In the genomic region with DNA sequence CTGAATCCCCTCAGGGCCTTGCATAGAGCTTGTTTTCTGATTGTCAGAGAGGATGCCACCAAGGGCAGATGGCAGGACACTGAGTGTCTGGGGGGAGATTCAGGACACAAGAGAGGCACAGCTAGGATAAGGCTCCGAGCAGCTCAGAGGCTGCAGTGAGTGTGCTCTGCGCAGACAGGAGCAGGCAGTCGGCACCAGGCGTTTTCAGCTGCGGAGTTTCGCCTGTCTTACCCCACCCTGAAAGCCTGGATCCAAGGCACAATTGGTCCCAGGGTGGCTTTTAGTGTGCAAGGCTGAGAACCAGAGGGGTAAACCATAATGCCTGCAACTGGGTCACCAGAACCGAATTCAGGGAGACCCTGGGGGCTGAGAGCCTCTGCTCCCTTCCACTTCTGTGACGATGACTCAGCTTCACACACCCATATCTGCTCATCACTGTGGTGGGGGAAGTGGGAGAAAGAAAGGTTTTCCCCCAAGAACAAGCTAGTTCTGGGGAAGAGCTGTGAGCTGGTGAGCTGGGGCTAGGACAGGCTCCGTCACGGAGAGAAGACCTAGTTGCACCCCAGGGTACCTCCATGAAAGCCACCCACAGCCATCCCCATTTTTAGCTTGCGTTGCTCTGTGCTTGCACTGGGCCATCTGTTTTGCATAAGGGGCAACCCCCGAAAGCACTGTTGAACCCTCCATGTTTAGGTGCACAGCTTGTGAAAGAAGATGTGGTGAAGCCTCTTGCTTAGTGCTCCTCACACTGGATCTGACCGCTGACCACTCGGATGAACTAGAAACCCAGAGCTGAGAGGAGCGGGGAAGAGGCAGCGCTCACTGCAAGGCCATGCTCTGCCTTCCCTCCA, we compare ENCODE assay signal across 16 cellular contexts.
DNase-seq lines count a peak whose midpoint lies in the region; ATAC-seq and TF ChIP-seq lines count a peak whose summit lies in the region.
"Had no signal": no experiment of that assay in that cellular context is flagged by ENCODE, and none has a peak within 500 bp of the region (broad histone marks: within the 10 kb centered on the region; RNA-seq: fewer than 3 reads in every experiment).

No MANE protein-coding gene starts in this region.

- H3F3A ChIP-seq in SK-N-SH (replicated peaks; ENCODE audit: insufficient read depth) = no peaks in the 10 kb centered on the region

- no peak for TF ChIP-seq RAD21 in SK-N-SH (IDR thresholded peaks at IDR 0.05; ENCODE audit: low read length)

- TF ChIP-seq EP300 in SK-N-SH (IDR thresholded peaks at IDR 0.05; ENCODE audit: borderline replicate concordance in 1 of 2, low read depth in 1 of 2, low read length in 1 of 2) = no peak

- peaks cover 10% of the 10 kb centered on the region for H3K4me1 Mint-ChIP-seq in activated T-cell treated with anti-CD3 and anti-CD28 coated beads, Interleukin-2, amount 50 U/mL, for 24 hours (ENCODE audit: low read depth)

- CTCF ChIA-PET in SK-N-SH (lab: Yijun Ruan, JAX) = interaction anchor here (1.0 to 2.3 kb wide), 8 partner anchors 18 to 172 kb away, joined by 3 to 8 read pairs (median 4); no protein-coding TSS in a partner anchor

- 57% methylated on average over 8 of the region's 16 CpGs for WGBS in SK-N-SH (ENCODE audit: low lambda C conversion rate)

- no peaks in the 10 kb centered on the region for H3K36me3 Mint-ChIP-seq in activated T-cell treated with anti-CD3 and anti-CD28 coated beads, Interleukin-2, amount 50 U/mL, for 24 hours (ENCODE audit: low read depth)

- no peaks in the 10 kb centered on the region for H3K79me2 ChIP-seq in SK-N-SH (ENCODE audit: insufficient read depth)

- no peaks in the 10 kb centered on the region for H4K20me1 ChIP-seq in SK-N-SH (ENCODE audit: insufficient read depth)

- H3K27ac Mint-ChIP-seq in activated T-cell treated with anti-CD3 and anti-CD28 coated beads, Interleukin-2, amount 50 U/mL, for 24 hours = no peak overlapping the region

- no peaks in the 10 kb centered on the region for H3K9me3 ChIP-seq in SK-N-SH
- H3K9me3 ChIP-seq: colonic mucosa, psoas muscle had no signal

- peaks cover 49% of the 10 kb centered on the region for H3K27me3 Mint-ChIP-seq in activated T-cell treated with anti-CD3 and anti-CD28 coated beads, Interleukin-2, amount 50 U/mL, for 24 hours

- H2AFZ ChIP-seq in SK-N-SH (ENCODE audit: low read depth) = no peak overlapping the region

- H3K4me3 ChIP-seq in SK-N-SH (ENCODE audit: low read depth in 2 of 2, low read length in 1 of 2) = no peak overlapping the region
- H3K4me3 ChIP-seq: colonic mucosa, psoas muscle had no signal

- no peak overlapping the region for H3K9ac ChIP-seq in SK-N-SH

- H3K9me3 Mint-ChIP-seq in activated T-cell treated with anti-CD3 and anti-CD28 coated beads, Interleukin-2, amount 50 U/mL, for 24 hours = no peaks in the 10 kb centered on the region

- no peaks in the 10 kb centered on the region for H3K36me3 ChIP-seq in SK-N-SH (replicated peaks in 1 of 2; ENCODE audit: control insufficient read depth in 1 of 2, insufficient read depth in 2 of 2, low read length in 1 of 2)
- H3K36me3 ChIP-seq: colonic mucosa had no signal

- ATAC-seq in GM18505 (IDR thresholded peaks at IDR 0.05; ENCODE audit: unreplicated experiment) (peak; percentile 67), GM21526 (IDR thresholded peaks at IDR 0.05; ENCODE audit: low FRiP score, unreplicated experiment) (peak; percentile 77), HG03196 (IDR thresholded peaks at IDR 0.05; ENCODE audit: unreplicated experiment) (peak; percentile 60)
- ATAC-seq: psoas muscle had no signal

- peak overlapping the region in 1 of 2 experiments; percentile 50; a peak in 1 of 4 replicates for H3K27ac ChIP-seq in SK-N-SH (ENCODE audit: low read depth in 2 of 2, low read length in 1 of 2)
- H3K27ac ChIP-seq: colonic mucosa, psoas muscle, VCaP had no signal

- no peaks in the 10 kb centered on the region for H3K9me2 ChIP-seq in SK-N-SH

- no peak for TF ChIP-seq POLR2A in GM18505 (IDR thresholded peaks at IDR 0.05; ENCODE audit: borderline replicate concordance, extremely low read depth, insufficient read depth, insufficient read length)

- no peak overlapping the region for H3K4me3 Mint-ChIP-seq in activated T-cell treated with anti-CD3 and anti-CD28 coated beads, Interleukin-2, amount 50 U/mL, for 24 hours

- no peak for TF ChIP-seq CTCF in SK-N-SH (IDR thresholded peaks at IDR 0.05)

- H3K27me3 ChIP-seq in SK-N-SH (ENCODE audit: insufficient read depth) = no peaks in the 10 kb centered on the region

- intact Hi-C loops in head of caudate nucleus (cut with DNase I) = no loop called here

- POLR2A ChIA-PET in SK-N-SH (lab: Yijun Ruan, JAX) = interaction anchor here (1.2 kb wide), 1 partner anchor 38 kb away, joined by 3 read pairs; no protein-coding TSS in a partner anchor

- peaks cover 0 to 49% of the 10 kb centered on the region in 2 experiments; a peak in 1 of 4 replicates for H3K4me1 ChIP-seq in SK-N-SH (ENCODE audit: control insufficient read depth in 1 of 2, insufficient read depth in 2 of 2, low read depth in 1 of 2, low read length in 1 of 2)
- H3K4me1 ChIP-seq: colonic mucosa, psoas muscle had no signal

- no peak overlapping the region for H3K4me2 ChIP-seq in SK-N-SH

- DNase-seq in head of caudate nucleus = peak in 30 of 42 donors; percentile 22 to 81 (median 48)
- no peak for DNase-seq in activated naive CD4-positive, alpha-beta T cell treated with Interleukin-2 at 50 U/mL for 16 hours
- no peak for DNase-seq in SK-N-SH
- no peak for DNase-seq in activated CD8-positive, alpha-beta memory T cell treated with anti-CD3 and anti-CD28 coated beads for 24 hours
- DNase-seq in activated T-cell treated with anti-CD3 and anti-CD28 coated beads, Interleukin-2, amount 50 U/mL, for 24 hours = no peak
- DNase-seq: activated CD8-positive, alpha-beta memory T cell treated with anti-CD3 and anti-CD28 coated beads, Interleukin-2, amount 50 U/mL, for 48 hours; colonic mucosa; DND-41; NCI-H146; NK-92 treated with Interleukin-12 subunit alpha and Interleukin-12 subunit beta, amount 100 ng/mL, for 24 hours; psoas muscle; stimulated activated CD4-positive, alpha-beta T cell treated with anti-CD3 and anti-CD28 coated beads, Interleukin-1b, Interleukin-23, amount 100 ng/mL, for 48 hours had no signal

TF ChIP-seq in SK-N-SH, 30 proteins besides CTCF, POLR2A, EP300 and RAD21:
- no peak for TF ChIP-seq USF2 (IDR thresholded peaks at IDR 0.05; ENCODE audit: borderline replicate concordance, low read depth, low read length)
- TF ChIP-seq FOXM1 (IDR thresholded peaks at IDR 0.05; ENCODE audit: low read depth) = no peak
- TF ChIP-seq SIN3A (IDR thresholded peaks at IDR 0.05; ENCODE audit: borderline replicate concordance, low read depth, low read length) = no peak
- TF ChIP-seq, protein P1, sequence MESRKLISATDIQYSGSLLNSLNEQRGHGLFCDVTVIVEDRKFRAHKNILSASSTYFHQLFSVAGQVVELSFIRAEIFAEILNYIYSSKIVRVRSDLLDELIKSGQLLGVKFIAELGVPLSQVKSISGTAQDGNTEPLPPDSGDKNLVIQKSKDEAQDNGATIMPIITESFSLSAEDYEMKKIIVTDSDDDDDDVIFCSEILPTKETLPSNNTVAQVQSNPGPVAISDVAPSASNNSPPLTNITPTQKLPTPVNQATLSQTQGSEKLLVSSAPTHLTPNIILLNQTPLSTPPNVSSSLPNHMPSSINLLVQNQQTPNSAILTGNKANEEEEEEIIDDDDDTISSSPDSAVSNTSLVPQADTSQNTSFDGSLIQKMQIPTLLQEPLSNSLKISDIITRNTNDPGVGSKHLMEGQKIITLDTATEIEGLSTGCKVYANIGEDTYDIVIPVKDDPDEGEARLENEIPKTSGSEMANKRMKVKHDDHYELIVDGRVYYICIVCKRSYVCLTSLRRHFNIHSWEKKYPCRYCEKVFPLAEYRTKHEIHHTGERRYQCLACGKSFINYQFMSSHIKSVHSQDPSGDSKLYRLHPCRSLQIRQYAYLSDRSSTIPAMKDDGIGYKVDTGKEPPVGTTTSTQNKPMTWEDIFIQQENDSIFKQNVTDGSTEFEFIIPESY (IDR thresholded peaks at IDR 0.05; ENCODE audit: borderline replicate concordance, low read depth) = no peak
- TF ChIP-seq JUND (IDR thresholded peaks at IDR 0.05) = no peak
- TF ChIP-seq RFX5 (IDR thresholded peaks at IDR 0.05; ENCODE audit: low read length) = no peak
- TF ChIP-seq GABPA (IDR thresholded peaks at IDR 0.05; ENCODE audit: low read depth) = no peak
- TF ChIP-seq MEF2A (IDR thresholded peaks at IDR 0.05; ENCODE audit: borderline replicate concordance, low read depth) = no peak
- no peak for TF ChIP-seq RXRA (IDR thresholded peaks at IDR 0.05; ENCODE audit: borderline replicate concordance, low read depth)
- TF ChIP-seq FOSL2 (IDR thresholded peaks at IDR 0.05; ENCODE audit: borderline replicate concordance, low read depth) = no peak
- no peak for TF ChIP-seq FOXJ3 (CRISPR knock-in tag; IDR thresholded peaks at IDR 0.05)

Comparison
In these comparisons a context has a peak if more than half of its experiments do, and no peak if none do; other contexts are left out.
1. DNase-seq: peak in head of caudate nucleus (30 of 42); none in activated naive CD4-positive, alpha-beta T cell treated with Interleukin-2 at 50 U/mL for 16 hours (single experiment), SK-N-SH (single experiment), activated CD8-positive, alpha-beta memory T cell treated with anti-CD3 and anti-CD28 coated beads for 24 hours (single experiment) and activated T-cell treated with anti-CD3 and anti-CD28 coated beads, Interleukin-2, amount 50 U/mL, for 24 hours (single experiment).
2. Peak in every context shown above with its lines, with median percentiles within 50 percentile points of each other: ATAC-seq.